1 cellular context compared by ENCODE assay signal in the genomic region with DNA sequence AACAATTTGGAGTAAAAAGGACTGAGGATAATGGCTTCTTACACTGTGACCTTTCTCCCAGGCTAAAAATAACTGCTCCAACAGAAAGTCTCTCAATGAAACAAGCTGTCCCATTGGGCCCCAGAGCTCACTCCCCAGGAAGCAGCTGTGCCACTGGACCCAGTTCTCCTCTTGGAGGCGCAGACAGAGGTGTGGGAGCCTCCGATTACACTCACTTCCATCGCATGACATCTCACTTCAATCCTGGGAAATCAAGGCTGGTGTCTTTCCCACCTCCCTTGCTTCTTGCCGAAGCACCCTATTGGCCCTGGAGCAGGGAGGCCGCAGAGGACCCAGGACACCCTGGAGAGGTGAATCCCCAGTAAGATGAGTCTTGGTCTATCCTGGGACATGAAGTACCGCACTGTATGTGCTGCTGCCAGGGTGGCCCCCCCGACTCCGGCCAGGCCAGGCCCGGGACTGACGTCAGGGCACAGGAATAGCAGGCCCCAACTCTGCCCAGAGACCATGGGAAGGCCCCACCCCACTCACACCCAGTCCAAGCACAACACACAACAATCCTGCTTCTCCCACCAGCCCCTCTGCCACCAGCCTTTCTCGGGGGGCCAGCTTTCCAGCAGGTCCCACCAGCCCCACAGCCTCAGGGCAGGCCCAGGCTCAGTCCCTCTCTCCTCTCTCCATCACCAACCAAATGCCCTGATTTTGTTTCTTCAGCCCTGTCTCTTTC.
TF ChIP-seq lines count a peak whose summit lies in the region.

No MANE protein-coding gene starts in this region.

TF ChIP-seq in HepG2, 621 proteins besides CTCF, POLR2A, EP300 and RAD21 (continued from another document):
- no peak for TF ChIP-seq ZBTB4 (CRISPR knock-in tag; IDR thresholded peaks at IDR 0.05; ENCODE audit: borderline replicate concordance)
- TF ChIP-seq PAXIP1 (CRISPR knock-in tag; conservative IDR thresholded peaks at IDR 0.05), result no peak
- no peak for TF ChIP-seq ZNF558 (CRISPR knock-in tag; IDR thresholded peaks at IDR 0.05; ENCODE audit: borderline replicate concordance)
- no peak for TF ChIP-seq ZNF468 (CRISPR knock-in tag; IDR thresholded peaks at IDR 0.05)
- no peak for TF ChIP-seq ZNF160 (CRISPR knock-in tag; IDR thresholded peaks at IDR 0.05)
- no peak for TF ChIP-seq ZNF18 (CRISPR knock-in tag; IDR thresholded peaks at IDR 0.05; ENCODE audit: insufficient replicate concordance)
- TF ChIP-seq RFX5 (IDR thresholded peaks at IDR 0.05; ENCODE audit: low read depth, low read length), result 0 out of 2 replicates have a peak, but pooled peaks have one; percentile 27
- TF ChIP-seq RXRA (CRISPR knock-in tag; IDR thresholded peaks at IDR 0.05), result 0 out of 2 replicates have a peak, but pooled peaks have one; percentile 20
- no peak for TF ChIP-seq ZBTB42 (CRISPR knock-in tag; IDR thresholded peaks at IDR 0.05)
- no peak for TF ChIP-seq TRIM22 (IDR thresholded peaks at IDR 0.05)
- TF ChIP-seq DRAP1 (CRISPR knock-in tag; IDR thresholded peaks at IDR 0.05), result no peak
- no peak for TF ChIP-seq RFX1 (IDR thresholded peaks at IDR 0.05)
- TF ChIP-seq AKNA (CRISPR knock-in tag; IDR thresholded peaks at IDR 0.05; ENCODE audit: borderline replicate concordance), result no peak
